Comparison of ENCODE assay signal across 8 cellular contexts in genomic region chr1:53738205-53739108, GRCh38. TPM values are rescaled to one million over a fixed set of nuclear protein-coding genes. Genes with fewer than 3 reads are reported as not detected.
A peak's percentile ranks its signal among the peaks of the same experiment; 100 is the strongest.
DNase-seq lines count a peak whose midpoint lies in the region; ATAC-seq and TF ChIP-seq lines count a peak whose summit lies in the region.

No MANE protein-coding gene starts in this region.

- no peak overlapping the region for H3K27ac Mint-ChIP-seq in endodermal cell
- no peak overlapping the region for H3K27ac Mint-ChIP-seq in natural killer cell treated with Interleukin-12 subunit alpha and Interleukin-12 subunit beta and Interleukin-15 and Interleukin-18, amount 100 ng/mL, for 72 hours

- H3K9me3 ChIP-seq in endodermal cell (ENCODE audit: control insufficient read depth, low read length) = peaks cover 8% of the 10 kb centered on the region

- H3K4me3 Mint-ChIP-seq in activated T-cell treated with anti-CD3 and anti-CD28 coated beads, Interleukin-2, amount 50 U/mL, for 4 hours = peak overlapping the region; percentile 19
- peak overlapping the region; percentile 52 for H3K4me3 Mint-ChIP-seq in endodermal cell
- H3K4me3 Mint-ChIP-seq in natural killer cell treated with Interleukin-12 subunit alpha and Interleukin-12 subunit beta and Interleukin-15 and Interleukin-18, amount 100 ng/mL, for 72 hours = no peak overlapping the region

- peaks cover 66% of the 10 kb centered on the region for H3K27me3 Mint-ChIP-seq in activated T-cell treated with anti-CD3 and anti-CD28 coated beads, Interleukin-2, amount 50 U/mL, for 4 hours (ENCODE audit: low read depth)
- peaks cover 61% of the 10 kb centered on the region for H3K27me3 Mint-ChIP-seq in endodermal cell (ENCODE audit: insufficient read depth)
- peaks cover 37 to 54% of the 10 kb centered on the region in 2 donors for H3K27me3 Mint-ChIP-seq in natural killer cell treated with Interleukin-12 subunit alpha and Interleukin-12 subunit beta and Interleukin-15 and Interleukin-18, amount 100 ng/mL, for 72 hours

- 2 to 4% methylated on average over 21 to 101 of the region's 101 CpGs for WGBS in endodermal cell (ENCODE audit: insufficient coverage in 1 of 2, insufficient read length in 1 of 2), 2 experiments

- no peaks in the 10 kb centered on the region for H3K36me3 Mint-ChIP-seq in activated T-cell treated with anti-CD3 and anti-CD28 coated beads, Interleukin-2, amount 50 U/mL, for 4 hours (ENCODE audit: insufficient read depth)
- no peaks in the 10 kb centered on the region for H3K36me3 Mint-ChIP-seq in endodermal cell (ENCODE audit: low read depth)
- H3K36me3 Mint-ChIP-seq in natural killer cell treated with Interleukin-12 subunit alpha and Interleukin-12 subunit beta and Interleukin-15 and Interleukin-18, amount 100 ng/mL, for 72 hours = peaks cover 8% of the 10 kb centered on the region

- DNase-seq in activated T-cell treated with anti-CD3 and anti-CD28 coated beads, Interleukin-2, amount 50 U/mL, for 4 hours = no peak
- DNase-seq in activated T-cell treated with anti-CD3 and anti-CD28 coated beads, Interleukin-2, amount 50 U/mL, for 1 hour = no peak
- DNase-seq in NCI-H69 (lab: John Stamatoyannopoulos, UW) (peak; percentile 15), endodermal cell (peak; percentile 73), HT-29 (ENCODE audit: low spot score) (no peak)
- no peak for DNase-seq in natural killer cell treated with Interleukin-12 subunit alpha and Interleukin-12 subunit beta and Interleukin-15 and Interleukin-18, amount 100 ng/mL, for 72 hours (ENCODE audit: low spot score)

- peaks cover 11% of the 10 kb centered on the region for H3K9me3 Mint-ChIP-seq in activated T-cell treated with anti-CD3 and anti-CD28 coated beads, Interleukin-2, amount 50 U/mL, for 4 hours
- H3K9me3 Mint-ChIP-seq in endodermal cell = peaks cover 9% of the 10 kb centered on the region
- peaks cover 7% of the 10 kb centered on the region for H3K9me3 Mint-ChIP-seq in natural killer cell treated with Interleukin-12 subunit alpha and Interleukin-12 subunit beta and Interleukin-15 and Interleukin-18, amount 100 ng/mL, for 72 hours

- no peak overlapping the region for H3K9ac ChIP-seq in endodermal cell (ENCODE audit: extremely low read depth, low read length, poor library complexity, severe bottlenecking)

- peaks cover 4% of the 10 kb centered on the region for H3K4me1 Mint-ChIP-seq in activated T-cell treated with anti-CD3 and anti-CD28 coated beads, Interleukin-2, amount 50 U/mL, for 4 hours (ENCODE audit: low read depth)
- peaks cover 20% of the 10 kb centered on the region for H3K4me1 Mint-ChIP-seq in endodermal cell
- no peaks in the 10 kb centered on the region for H3K4me1 Mint-ChIP-seq in natural killer cell treated with Interleukin-12 subunit alpha and Interleukin-12 subunit beta and Interleukin-15 and Interleukin-18, amount 100 ng/mL, for 72 hours (ENCODE audit: low read depth in 2 of 2)

- no peak for TF ChIP-seq CTCF in endodermal cell (conservative IDR thresholded peaks at IDR 0.05)

- no peaks in the 10 kb centered on the region for H3K36me3 ChIP-seq in endodermal cell (ENCODE audit: control insufficient read depth, insufficient read depth, low read length)

- H3K27me3 ChIP-seq in endodermal cell (ENCODE audit: control insufficient read depth, insufficient read depth, low read length, poor library complexity, severe bottlenecking) = peaks cover 55% of the 10 kb centered on the region

- ATAC-seq in activated T-cell treated with anti-CD3 and anti-CD28 coated beads, Interleukin-2, amount 50 U/mL, for 4 hours = peak; percentile 2 to 5
- peak; percentile 17 to 26 for ATAC-seq in natural killer cell treated with Interleukin-12 subunit alpha and Interleukin-12 subunit beta and Interleukin-15 and Interleukin-18, amount 100 ng/mL, for 72 hours
- ATAC-seq in HG03139 (IDR thresholded peaks at IDR 0.05; ENCODE audit: unreplicated experiment) = no peak
- ATAC-seq in GM19467 (IDR thresholded peaks at IDR 0.05; ENCODE audit: unreplicated experiment) = no peak

- H3K4me3 ChIP-seq in endodermal cell (ENCODE audit: low read length) = peak overlapping the region; percentile 77

- peaks cover 11% of the 10 kb centered on the region for H3K4me1 ChIP-seq in endodermal cell (ENCODE audit: control insufficient read depth, insufficient read depth, low read length)

- no peak overlapping the region for H3K27ac ChIP-seq in endodermal cell (ENCODE audit: low read depth, low read length)

RNA-seq across cellular contexts. Expression of gene GLIS1, which starts 0.5 kb away (rescaled TPM):
- total RNA-seq in activated T-cell treated with anti-CD3 and anti-CD28 coated beads, Interleukin-2, amount 50 U/mL, for 4 hours = not detected
- total RNA-seq in endodermal cell = 1 to 10 TPM; 2.1 to 3.9 TPM
- 0.43 TPM for polyA plus RNA-seq in endodermal cell (2013, experiment 1 of 2)
- polyA plus RNA-seq in endodermal cell (2013, experiment 2 of 2) = 0.25 TPM
- total RNA-seq in natural killer cell treated with Interleukin-12 subunit alpha and Interleukin-12 subunit beta and Interleukin-15 and Interleukin-18, amount 100 ng/mL, for 72 hours = not detected
- not detected in 2 replicates for total RNA-seq in HT-29 (2014; rRNA removed; shearing (Covaris generic))

Comparison
In these comparisons a context has a peak if more than half of its experiments do, and no peak if none do; other contexts are left out.
1. ATAC-seq: peak in activated T-cell treated with anti-CD3 and anti-CD28 coated beads, Interleukin-2, amount 50 U/mL, for 4 hours (2 of 2) and natural killer cell treated with Interleukin-12 subunit alpha and Interleukin-12 subunit beta and Interleukin-15 and Interleukin-18, amount 100 ng/mL, for 72 hours (2 of 2); none in HG03139 (single experiment) and GM19467 (single experiment).
2. DNase-seq: peak in NCI-H69 (single experiment) and endodermal cell (single experiment); none in activated T-cell treated with anti-CD3 and anti-CD28 coated beads, Interleukin-2, amount 50 U/mL, for 4 hours (single experiment), activated T-cell treated with anti-CD3 and anti-CD28 coated beads, Interleukin-2, amount 50 U/mL, for 1 hour (single experiment), natural killer cell treated with Interleukin-12 subunit alpha and Interleukin-12 subunit beta and Interleukin-15 and Interleukin-18, amount 100 ng/mL, for 72 hours (single experiment) and HT-29 (single experiment).